Comparison of ENCODE assay signal across 1 cellular context in the genomic region with DNA sequence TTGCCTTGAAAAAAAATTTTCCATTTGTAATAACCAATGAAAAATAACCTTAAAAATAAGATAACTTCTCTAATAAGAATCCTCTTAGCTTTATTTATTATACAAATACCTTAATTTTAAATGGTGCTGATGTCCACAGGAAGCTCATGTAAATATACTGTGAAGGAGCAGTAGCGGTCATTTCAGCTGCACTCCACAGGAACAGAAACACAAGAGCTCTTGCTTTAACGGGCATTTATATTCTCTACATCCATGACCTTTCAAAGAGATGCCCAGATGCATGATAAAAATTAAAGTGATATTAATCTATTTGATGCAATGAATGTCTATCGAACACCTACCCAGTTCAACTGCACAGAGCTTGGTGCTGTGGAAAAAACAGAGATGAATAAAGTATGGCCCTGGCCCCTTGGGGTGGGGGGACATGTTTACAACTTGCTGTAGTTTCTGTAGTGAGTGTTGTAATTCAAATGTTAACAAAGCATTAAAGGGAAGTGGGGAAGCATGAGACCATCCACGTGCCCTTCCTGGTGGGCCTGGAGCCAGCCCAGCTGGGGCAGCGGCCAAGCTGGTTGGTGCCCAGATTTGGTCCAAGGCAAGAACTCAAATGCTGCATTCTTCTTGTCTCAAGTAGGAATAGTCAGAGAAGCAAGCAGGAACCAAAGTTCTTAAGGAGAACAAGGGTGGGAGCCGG.
A peak's percentile ranks its signal among the peaks of the same experiment; 100 is the strongest.
TF ChIP-seq lines count a peak whose summit lies in the region.

No MANE protein-coding gene starts in this region.

TF ChIP-seq in endothelial cell of umbilical vein, 7 proteins besides CTCF, POLR2A, EP300 and RAD21:
- TF ChIP-seq MAX (IDR thresholded peaks at IDR 0.05; ENCODE audit: insufficient read depth, insufficient read length) (peak; percentile 91), JUN (IDR thresholded peaks at IDR 0.05; ENCODE audit: borderline replicate concordance, insufficient read depth, insufficient read length, low read depth) (no peak), POLR2AphosphoS5 (IDR thresholded peaks at IDR 0.05; ENCODE audit: insufficient read depth, low read depth, low read length) (peak; percentile 55)
